ENCODE assay signal across 8 cellular contexts in the genomic region with DNA sequence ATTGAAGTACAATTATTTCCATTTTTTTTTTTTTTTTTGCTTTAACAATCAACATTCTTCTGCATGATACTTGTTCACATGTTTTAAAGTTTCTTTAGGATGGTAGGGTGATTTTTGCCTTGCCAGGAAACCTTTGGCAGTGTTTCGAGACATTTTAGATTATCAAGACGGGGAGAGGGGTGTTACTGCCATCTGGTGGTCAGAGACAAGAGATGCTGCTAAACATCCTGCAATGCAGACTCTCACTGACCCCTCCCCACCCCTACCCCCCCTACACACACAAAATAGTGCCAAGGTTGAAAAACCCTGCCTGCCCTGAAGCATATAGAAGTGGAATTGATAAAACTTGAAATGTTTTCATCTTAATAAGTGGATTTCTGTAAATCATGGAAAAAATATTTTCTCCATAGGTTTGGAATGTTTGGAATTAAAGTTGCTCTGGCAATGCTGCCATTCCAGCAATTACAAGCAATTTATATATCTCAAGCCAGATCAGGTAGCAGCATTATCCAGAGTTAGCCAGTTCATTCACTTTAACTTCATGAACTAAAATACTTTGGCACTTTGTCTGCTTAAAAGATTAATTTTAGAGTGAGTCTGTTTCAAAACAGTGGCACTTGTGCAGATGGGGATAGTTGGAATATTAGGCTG.
DNase-seq lines count a peak whose midpoint lies in the region; ATAC-seq and TF ChIP-seq lines count a peak whose summit lies in the region.

No MANE protein-coding gene starts in this region.

- CTCF ChIA-PET in CD8-positive, alpha-beta T cell (lab: Charles Lee) = interaction anchor here (0.6 to 1.4 kb wide), 12 partner anchors 9 to 1733 kb away, joined by 3 to 5 read pairs (median 4); no protein-coding TSS in a partner anchor

- H3K9me3 Mint-ChIP-seq in CD8-positive, alpha-beta T cell = no peaks in the 10 kb centered on the region

- DNase-seq in CD8-positive, alpha-beta T cell = peak; percentile 6 to 55 (median 38)
- DNase-seq in HK-2 (ENCODE audit: unreplicated experiment) (peak; percentile 18), NT2/D1 (ENCODE audit: low read depth, low spot score) (peak; percentile 55), globus pallidus (ENCODE audit: low spot score) (peak; percentile 58), pons (ENCODE audit: low spot score) (peak; percentile 84)
- DNase-seq in activated T-helper 9 cell treated with anti-CD3 and anti-CD28 coated beads, Interleukin-2, amount 50 U/mL, for 16 hours (ENCODE audit: low read depth) = peak; percentile 4

- no peaks in the 10 kb centered on the region for H3K27me3 ChIP-seq in CD8-positive, alpha-beta T cell (ENCODE audit: insufficient read depth, low read length)
- H3K27me3 ChIP-seq in NT2/D1 (ENCODE audit: insufficient read depth, insufficient read length) = no peaks in the 10 kb centered on the region

- no peak overlapping the region for H3K4me3 ChIP-seq in CD8-positive, alpha-beta T cell (ENCODE audit: low read depth, low read length)
- H3K4me3 ChIP-seq in NT2/D1 (ENCODE audit: insufficient read length, low read depth) = no peak overlapping the region

- POLR2A ChIA-PET in CD8-positive, alpha-beta T cell (lab: Charles Lee) = no interaction called here

- no peak overlapping the region for H3K27ac Mint-ChIP-seq in CD8-positive, alpha-beta T cell

- H3K27ac ChIP-seq in CD8-positive, alpha-beta T cell (ENCODE audit: low read depth, low read length) = no peak overlapping the region

- H3K9ac ChIP-seq in NT2/D1 (ENCODE audit: insufficient read length, low read depth) = no peak overlapping the region

- intact Hi-C loops in CD8-positive, alpha-beta T cell (cut with DNase I, micrococcal nuclease) = loop anchor here (1.0 to 5.0 kb wide), 7 partner anchors 32 to 1265 kb away; no protein-coding TSS in a partner anchor

- no peaks in the 10 kb centered on the region for H3K36me3 ChIP-seq in CD8-positive, alpha-beta T cell (ENCODE audit: insufficient read depth, low read length)
- no peaks in the 10 kb centered on the region for H3K36me3 ChIP-seq in NT2/D1 (ENCODE audit: insufficient read depth, insufficient read length, low read length)

- no peaks in the 10 kb centered on the region for H3K27me3 Mint-ChIP-seq in CD8-positive, alpha-beta T cell (ENCODE audit: low read depth)

- peak; percentile 80 for TF ChIP-seq CTCF in CD8-positive, alpha-beta T cell (IDR thresholded peaks at IDR 0.05)

- H3K4me3 Mint-ChIP-seq in CD8-positive, alpha-beta T cell = no peak overlapping the region

- no peaks in the 10 kb centered on the region for H3K4me1 Mint-ChIP-seq in CD8-positive, alpha-beta T cell (ENCODE audit: low read depth)

- no peaks in the 10 kb centered on the region for H3K4me1 ChIP-seq in CD8-positive, alpha-beta T cell (ENCODE audit: insufficient read depth, low read length)
- H3K4me1 ChIP-seq in NT2/D1 (ENCODE audit: insufficient read depth, insufficient read length) = no peaks in the 10 kb centered on the region

- no peaks in the 10 kb centered on the region for H3K9me3 ChIP-seq in CD8-positive, alpha-beta T cell (ENCODE audit: low read length)
- no peaks in the 10 kb centered on the region for H3K9me3 ChIP-seq in NT2/D1 (ENCODE audit: insufficient read depth, low read length)

- ATAC-seq in CD8-positive, alpha-beta T cell = peak; percentile 69
- peak; percentile 88 for ATAC-seq in GM19023 (IDR thresholded peaks at IDR 0.05; ENCODE audit: unreplicated experiment)
- ATAC-seq in GM19035 (IDR thresholded peaks at IDR 0.05; ENCODE audit: unreplicated experiment) = no peak

- H3K36me3 Mint-ChIP-seq in CD8-positive, alpha-beta T cell = peaks cover 25% of the 10 kb centered on the region

Comparison
In these comparisons a context has a peak if more than half of its experiments do, and no peak if none do; other contexts are left out.
1. DNase-seq: peak in every context shown above with its lines; median percentile 84 in pons; 58 in globus pallidus; 55 in NT2/D1; 38 in CD8-positive, alpha-beta T cell; 18 in HK-2; 4 in activated T-helper 9 cell treated with anti-CD3 and anti-CD28 coated beads, Interleukin-2, amount 50 U/mL, for 16 hours.